In the genomic region with DNA sequence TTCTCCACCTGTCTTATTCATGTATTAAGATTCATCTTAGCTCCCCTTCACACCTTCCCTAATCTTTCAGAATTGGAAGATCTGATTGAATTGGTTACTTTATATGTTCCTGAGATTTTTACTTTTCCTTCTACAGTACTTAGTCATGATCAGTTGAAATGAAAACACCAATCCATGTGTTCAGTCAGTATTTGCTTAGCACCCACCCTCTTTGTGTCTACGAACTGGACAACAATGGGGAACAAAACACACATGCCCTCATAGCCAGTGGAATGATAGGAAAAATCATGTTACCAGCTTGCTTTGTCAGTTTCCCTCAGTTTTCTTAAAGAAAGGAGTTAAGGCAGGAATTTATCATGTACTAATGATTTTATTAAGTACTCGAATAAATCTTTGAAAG, we compare ENCODE assay signal across 10 cellular contexts. TPM values are rescaled to one million over a fixed set of nuclear protein-coding genes. Genes with fewer than 3 reads are reported as not detected.
DNase-seq lines count a peak whose midpoint lies in the region; ATAC-seq and TF ChIP-seq lines count a peak whose summit lies in the region.
"Had no signal": no experiment of that assay in that cellular context is flagged by ENCODE, and none has a peak within 500 bp of the region (broad histone marks: within the 10 kb centered on the region; RNA-seq: fewer than 3 reads in every experiment).

No MANE protein-coding gene starts in this region.

- H3K9me3 Mint-ChIP-seq in IgD-negative memory B cell, result peaks cover 0 to 3% (median 0%) of the 10 kb centered on the region in 3 donors

- no peak overlapping the region for H3K23ac ChIP-seq in mesenchymal stem cell (ENCODE audit: low read length in 2 of 2)

- no peak overlapping the region for H4K8ac ChIP-seq in mesenchymal stem cell (ENCODE audit: low read length)

- no peak overlapping the region for H4K91ac ChIP-seq in mesenchymal stem cell (ENCODE audit: low read length)

- H2BK5ac ChIP-seq in mesenchymal stem cell (ENCODE audit: low read depth, low read length, poor library complexity, severe bottlenecking), result no peak overlapping the region

- H2AFZ ChIP-seq in DND-41 (ENCODE audit: low read depth, low read length) (no peak overlapping the region), mesenchymal stem cell (ENCODE audit: low read depth, low read length) (no peak overlapping the region)

- H3K27ac Mint-ChIP-seq in IgD-negative memory B cell, result peak overlapping the region; percentile 90 to 100 (median 100)

- no peaks in the 10 kb centered on the region for H3K27me3 Mint-ChIP-seq in IgD-negative memory B cell

- H3K4ac ChIP-seq in mesenchymal stem cell (ENCODE audit: low read depth in 1 of 2, low read length in 2 of 2), result no peak overlapping the region

- H3K14ac ChIP-seq in mesenchymal stem cell (ENCODE audit: low read length in 2 of 2), result no peak overlapping the region

- H4K20me1 ChIP-seq in DND-41 (ENCODE audit: insufficient read depth, low read length), result peaks cover 19% of the 10 kb centered on the region; the same call in 1 of the 2 replicates

- peak overlapping the region; percentile 76 to 100 (median 94) for H3K4me3 Mint-ChIP-seq in IgD-negative memory B cell

- peak overlapping the region in 1 of 2 experiments; percentile 70; a peak in 2 of 4 replicates for H3K4me3 ChIP-seq in DND-41 (ENCODE audit: low read depth in 1 of 2, low read length in 2 of 2)
- peak overlapping the region; percentile 99 for H3K4me3 ChIP-seq in adipocyte (ENCODE audit: low read length)
- peak overlapping the region in 1 of 2 experiments; percentile 91 for H3K4me3 ChIP-seq in mesenchymal stem cell (ENCODE audit: insufficient read depth in 1 of 2, low read depth in 1 of 2, low read length in 2 of 2)

- H3K9me3 ChIP-seq in DND-41 (ENCODE audit: insufficient read depth, low read length, severe bottlenecking) (no peaks in the 10 kb centered on the region), adipocyte (ENCODE audit: control insufficient read depth, low read length) (no peaks in the 10 kb centered on the region), mesenchymal stem cell (ENCODE audit: control insufficient read depth, low read length) (no peaks in the 10 kb centered on the region)

- peaks cover 66% of the 10 kb centered on the region for H3K79me2 ChIP-seq in DND-41 (ENCODE audit: insufficient read depth, low read length)

- peak overlapping the region; percentile 74 for H3K9ac ChIP-seq in DND-41 (ENCODE audit: low read depth, low read length)
- H3K9ac ChIP-seq in adipocyte (ENCODE audit: low read length), result peak overlapping the region; percentile 52
- peak overlapping the region; percentile 99 for H3K9ac ChIP-seq in mesenchymal stem cell (ENCODE audit: low read length)

- H2AK5ac ChIP-seq in mesenchymal stem cell (ENCODE audit: low read length, severe bottlenecking), result no peak overlapping the region

- peaks cover 7% of the 10 kb centered on the region for H3K36me3 Mint-ChIP-seq in IgD-negative memory B cell

- peaks cover 10% of the 10 kb centered on the region for H3K79me1 ChIP-seq in mesenchymal stem cell (replicated peaks; ENCODE audit: low read length, poor library complexity, severe bottlenecking)

- 83% methylated on average over 1 of the region's 2 CpGs for WGBS in mesenchymal stem cell

- TF ChIP-seq CTCF in DND-41 (IDR thresholded peaks at IDR 0.05; ENCODE audit: borderline replicate concordance, extremely low read depth, low read length, poor library complexity, severe bottlenecking), result no peak

- ATAC-seq in DND-41 (ENCODE audit: insufficient read depth, low read depth) (no peak), GM21360 (IDR thresholded peaks at IDR 0.05; ENCODE audit: unreplicated experiment) (no peak), HG03045 (IDR thresholded peaks at IDR 0.05; ENCODE audit: unreplicated experiment) (no peak)

- no peak overlapping the region for H2BK120ac ChIP-seq in mesenchymal stem cell (ENCODE audit: low read depth, low read length)

- H3K4me1 ChIP-seq in DND-41 (ENCODE audit: insufficient read depth, low read length) (peaks cover 36% of the 10 kb centered on the region), adipocyte (ENCODE audit: control insufficient read depth, insufficient read depth, low read length) (peaks cover 16% of the 10 kb centered on the region), mesenchymal stem cell (ENCODE audit: control insufficient read depth, insufficient read depth, low read depth, low read length) (peaks cover 2% of the 10 kb centered on the region)

- H3K4me2 ChIP-seq in DND-41 (ENCODE audit: insufficient read depth, low read length) (peak overlapping the region; percentile 71), mesenchymal stem cell (ENCODE audit: low read length, poor library complexity, severe bottlenecking) (no peak overlapping the region)

- H3K27ac ChIP-seq in DND-41 (ENCODE audit: low read length), result no peak overlapping the region
- H3K27ac ChIP-seq in mesenchymal stem cell (ENCODE audit: low read length, poor library complexity, severe bottlenecking), result no peak overlapping the region

- H2BK12ac ChIP-seq in mesenchymal stem cell (ENCODE audit: low read length in 2 of 2), result no peak overlapping the region

- H3K4me1 Mint-ChIP-seq in IgD-negative memory B cell, result peaks cover 18 to 35% (median 20%) of the 10 kb centered on the region in 3 donors

- H3K27me3 ChIP-seq in DND-41 (ENCODE audit: insufficient read depth, low read length, poor library complexity) (no peaks in the 10 kb centered on the region), adipocyte (replicated peaks; ENCODE audit: control insufficient read depth, insufficient read depth, low read length) (no peaks in the 10 kb centered on the region), mesenchymal stem cell (ENCODE audit: control insufficient read depth in 1 of 2, insufficient read depth in 1 of 2, low read length in 2 of 2) (no peaks in the 10 kb centered on the region)

- H2BK15ac ChIP-seq in mesenchymal stem cell (ENCODE audit: low read depth, poor library complexity, severe bottlenecking), result no peak overlapping the region

- H3K36me3 ChIP-seq in DND-41 (ENCODE audit: insufficient read depth, low read length) (peaks cover 42% of the 10 kb centered on the region), adipocyte (ENCODE audit: control insufficient read depth, insufficient read depth, low read length, severe bottlenecking) (peaks cover 33% of the 10 kb centered on the region), mesenchymal stem cell (ENCODE audit: control insufficient read depth in 1 of 2, insufficient read depth in 2 of 2, low read depth in 1 of 2, low read length in 2 of 2) (peaks cover 2 to 34% of the 10 kb centered on the region in 2 experiments)

- DNase-seq in DND-41 (no peak), adipocyte (ENCODE audit: low read depth) (no peak), mesenchymal stem cell (no peak), NCI-H446 (lab: John Stamatoyannopoulos, UW) (no peak), Ammon's horn (ENCODE audit: low spot score) (no peak)
- DNase-seq: activated effector memory CD4-positive, alpha-beta T cell treated with Interleukin-2 at 50 U/mL for 16 hours; occipital lobe had no signal

- no peak overlapping the region for H3K18ac ChIP-seq in mesenchymal stem cell (ENCODE audit: low read depth in 1 of 2, low read length in 2 of 2)

RNA-seq across cellular contexts. Expression of gene MASTL, which starts 2.0 kb away (rescaled TPM):
- polyA plus RNA-seq in IgD-negative memory B cell, result 3.8 TPM
- 8.0 TPM for polyA plus RNA-seq in mesenchymal stem cell (2013, experiment 1 of 2)
- 8.1 TPM for polyA plus RNA-seq in mesenchymal stem cell (2013, experiment 2 of 2)

RNA-seq across cellular contexts. Expression of gene YME1L1, which starts 3.0 kb away (rescaled TPM):
- polyA plus RNA-seq in IgD-negative memory B cell, result 85.1 TPM
- 101 TPM for polyA plus RNA-seq in mesenchymal stem cell (2013, experiment 1 of 2)
- polyA plus RNA-seq in mesenchymal stem cell (2013, experiment 2 of 2), result 102 TPM

RNA-seq across cellular contexts. Expression of gene ANKRD26, which starts 56.9 kb away (rescaled TPM):
- polyA plus RNA-seq in IgD-negative memory B cell, result 1.5 TPM
- polyA plus RNA-seq in mesenchymal stem cell (2013, experiment 1 of 2), result 9.1 TPM
- 8.0 TPM for polyA plus RNA-seq in mesenchymal stem cell (2013, experiment 2 of 2)
